Comparison of ENCODE assay signal across 10 cellular contexts in genomic region chr15:76342382-76343201, GRCh38. TPM values are rescaled to one million over a fixed set of nuclear protein-coding genes. Genes with fewer than 3 reads are reported as not detected.
DNase-seq lines count a peak whose midpoint lies in the region; ATAC-seq lines count a peak whose summit lies in the region.
"Had no signal": no experiment of that assay in that cellular context is flagged by ENCODE, and none has a peak within 500 bp of the region (broad histone marks: within the 10 kb centered on the region; RNA-seq: fewer than 3 reads in every experiment).

No MANE protein-coding gene starts in this region.

- H3K36me3 ChIP-seq in ACC112 (ENCODE audit: insufficient read depth, low read length) = no peaks in the 10 kb centered on the region
- H3K36me3 ChIP-seq in naive thymus-derived CD4-positive, alpha-beta T cell (ENCODE audit: control insufficient read depth in 2 of 3, insufficient read depth in 3 of 3, low read length in 3 of 3) = no peaks in the 10 kb centered on the region

- no peak overlapping the region for H3K27ac ChIP-seq in ACC112 (ENCODE audit: low read depth, low read length)
- no peak overlapping the region for H3K27ac ChIP-seq in naive thymus-derived CD4-positive, alpha-beta T cell (ENCODE audit: low read depth, low read length)

- H2AFZ ChIP-seq in ACC112 (ENCODE audit: low read length, unreplicated experiment) = no peak overlapping the region

- peaks cover 11% of the 10 kb centered on the region for H3K4me1 ChIP-seq in ACC112 (ENCODE audit: control insufficient read depth, insufficient read depth, low read length, unreplicated experiment)
- H3K4me1 ChIP-seq in naive thymus-derived CD4-positive, alpha-beta T cell (ENCODE audit: control insufficient read depth in 2 of 2, insufficient read depth in 2 of 2, low read length in 2 of 2) = peaks cover 38 to 52% of the 10 kb centered on the region in 2 donors

- no peaks in the 10 kb centered on the region for H3K9me3 ChIP-seq in naive thymus-derived CD4-positive, alpha-beta T cell (ENCODE audit: control insufficient read depth in 2 of 3, low read length in 3 of 3)

- H3K79me2 ChIP-seq in ACC112 (ENCODE audit: control insufficient read depth, insufficient read depth, low read length, unreplicated experiment) = peaks cover 3% of the 10 kb centered on the region

- peaks cover 50% of the 10 kb centered on the region for H3K4me1 Mint-ChIP-seq in central memory CD8-positive, alpha-beta T cell
- peaks cover 30 to 63% (median 52%) of the 10 kb centered on the region in 7 donors for H3K4me1 Mint-ChIP-seq in naive thymus-derived CD4-positive, alpha-beta T cell

- no peak for ATAC-seq in central memory CD8-positive, alpha-beta T cell (replicated peaks; ENCODE audit: extremely low read depth, poor library complexity, severe bottlenecking)
- ATAC-seq in naive thymus-derived CD4-positive, alpha-beta T cell = no peak
- ATAC-seq in HG03135 (IDR thresholded peaks at IDR 0.05; ENCODE audit: unreplicated experiment) (no peak), GM18502 (IDR thresholded peaks at IDR 0.05; ENCODE audit: poor library complexity, unreplicated experiment) (no peak)

- H3K9me3 Mint-ChIP-seq in central memory CD8-positive, alpha-beta T cell = no peaks in the 10 kb centered on the region
- peaks cover 0 to 11% (median 0%) of the 10 kb centered on the region in 11 donors for H3K9me3 Mint-ChIP-seq in naive thymus-derived CD4-positive, alpha-beta T cell

- DNase-seq in central memory CD8-positive, alpha-beta T cell (ENCODE audit: low spot score in 2 of 2) = no peak
- DNase-seq in naive thymus-derived CD4-positive, alpha-beta T cell = peak in 1 of 9 donors; percentile 23
- DNase-seq in SKM-1 treated with dmso at 0.1 percent for 144 hours (lab: John Stamatoyannopoulos, UW; ENCODE audit: unreplicated experiment) = no peak
- DNase-seq in activated CD8-positive, alpha-beta memory T cell treated with anti-CD3 and anti-CD28 coated beads, Interleukin-2, amount 50 U/mL, for 4 hours = no peak
- DNase-seq: NCI-H2227 treated with DMSO at 0.1 percent for 48 hours; stimulated activated CD4-positive, alpha-beta T cell treated with anti-CD3 and anti-CD28 coated beads, Interleukin-2, amount 100 ng/mL, for 48 hours had no signal

- H3K27me3 ChIP-seq in ACC112 (ENCODE audit: insufficient read depth, low read length) = peaks cover 98% of the 10 kb centered on the region
- peaks cover 39 to 60% of the 10 kb centered on the region in 2 donors for H3K27me3 ChIP-seq in naive thymus-derived CD4-positive, alpha-beta T cell (ENCODE audit: control insufficient read depth in 2 of 2, insufficient read depth in 2 of 2, low read length in 2 of 2)

- POLR2A ChIA-PET in naive thymus-derived CD4-positive, alpha-beta T cell (lab: Charles Lee) = no interaction called here

- no peak overlapping the region for H3K27ac Mint-ChIP-seq in central memory CD8-positive, alpha-beta T cell (ENCODE audit: low read depth)
- H3K27ac Mint-ChIP-seq in naive thymus-derived CD4-positive, alpha-beta T cell = peak overlapping the region in 2 of 9 donors; percentile 28 to 42

- peaks cover 80% of the 10 kb centered on the region for H3K27me3 Mint-ChIP-seq in central memory CD8-positive, alpha-beta T cell
- H3K27me3 Mint-ChIP-seq in naive thymus-derived CD4-positive, alpha-beta T cell = peaks cover 65 to 79% (median 70%) of the 10 kb centered on the region in 5 donors

- peak overlapping the region; percentile 82 for H3K4me3 Mint-ChIP-seq in central memory CD8-positive, alpha-beta T cell
- peak overlapping the region in 9 of 10 donors; percentile 65 to 93 (median 81) for H3K4me3 Mint-ChIP-seq in naive thymus-derived CD4-positive, alpha-beta T cell

- H3K4me3 ChIP-seq in ACC112 (ENCODE audit: low read depth, low read length) (0 out of 2 replicates have a peak overlapping the region, but pooled peaks have one; percentile 34), GM08714 (ENCODE audit: low read length) (peak overlapping the region; percentile 3; the same call in 1 of the 2 replicates)
- no peak overlapping the region for H3K4me3 ChIP-seq in naive thymus-derived CD4-positive, alpha-beta T cell (ENCODE audit: low read length)

- intact Hi-C loops in naive thymus-derived CD4-positive, alpha-beta T cell (cut with micrococcal nuclease) = loop anchor here in 1 of 2 donors (5.0 to 10.0 kb wide), 2 partner anchors 150 to 278 kb away; no protein-coding TSS in a partner anchor

- CTCF ChIA-PET in naive thymus-derived CD4-positive, alpha-beta T cell (lab: Charles Lee) = no interaction called here

- H3K36me3 Mint-ChIP-seq in central memory CD8-positive, alpha-beta T cell (ENCODE audit: insufficient read depth) = peaks cover 14% of the 10 kb centered on the region
- H3K36me3 Mint-ChIP-seq in naive thymus-derived CD4-positive, alpha-beta T cell = peaks cover under 1 to 17% (median 2%) of the 10 kb centered on the region in 5 donors

RNA-seq across cellular contexts. Expression of gene ISL2, which starts 6.0 kb away (rescaled TPM):
- under 1 TPM in 3 of 5 experiments, not detected in 2; 0.21 to 0.51 (median 0.27) TPM for total RNA-seq in naive thymus-derived CD4-positive, alpha-beta T cell
- not detected for polyA plus RNA-seq in naive thymus-derived CD4-positive, alpha-beta T cell

RNA-seq across cellular contexts. Expression of gene ETFA, which starts 31.3 kb away (rescaled TPM):
- total RNA-seq in naive thymus-derived CD4-positive, alpha-beta T cell = 100 to 1,000 TPM in 1 of 5 experiments, 10 to 100 TPM in 4; 38.3 to 102 (median 47.8) TPM
- polyA plus RNA-seq in naive thymus-derived CD4-positive, alpha-beta T cell = 100 to 1,000 TPM in 1 of 2 donors, 10 to 100 TPM in 1; 99.1 to 109 TPM
